21 cellular contexts compared by ENCODE assay signal in the genomic region with DNA sequence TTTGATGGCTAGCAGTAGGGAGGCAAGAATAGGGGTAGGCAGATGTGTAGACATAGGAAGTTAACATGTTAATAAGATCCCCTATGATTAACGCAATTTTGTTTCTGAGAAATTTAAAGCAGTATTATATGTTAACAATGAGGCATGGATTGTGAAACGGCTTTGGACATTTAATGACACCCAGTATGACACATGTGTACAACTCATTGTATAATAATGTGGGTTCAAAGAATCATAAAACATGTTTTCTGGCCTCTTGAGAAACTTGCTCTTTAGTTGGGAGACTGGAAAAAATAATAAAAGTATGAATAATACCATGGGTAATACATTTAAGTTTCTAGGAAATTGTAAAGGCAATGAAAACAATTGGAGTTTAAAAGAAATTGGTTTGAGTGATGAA.
"Had no signal": no experiment of that assay in that cellular context is flagged by ENCODE, and none has a peak within 500 bp of the region (broad histone marks: within the 10 kb centered on the region; RNA-seq: fewer than 3 reads in every experiment).

No MANE protein-coding gene starts in this region.

- H3K9me3 ChIP-seq: right lobe of liver, suprapubic skin, tibial nerve, uterus had no signal

- DNase-seq: activated CD4-positive, alpha-beta memory T cell treated with anti-CD3 and anti-CD28 coated beads, Interleukin-2, amount 10 ng/mL, durations not matched to agents 7 days and 5 days; activated CD4-positive, alpha-beta T cell treated with anti-CD3 and anti-CD28 coated beads for 48 hours; activated effector memory CD4-positive, alpha-beta T cell treated with Interleukin-2 at 50 U/mL for 16 hours; activated naive CD4-positive, alpha-beta T cell treated with anti-CD3 and anti-CD28 coated beads, Interleukin-2, amount 10 ng/mL, durations not matched to agents 7 days and 5 days; activated T-cell treated with anti-CD3 and anti-CD28 coated beads, Interleukin-2, amount 50 U/mL, for 72 hours; effector CD4-positive, alpha-beta T cell; left colon; mesendoderm; naive B cell; nucleus accumbens; right lobe of liver; small intestine; stimulated activated CD4-positive, alpha-beta T cell treated with anti-CD3 and anti-CD28 coated beads, Interleukin-2, amount 100 ng/mL, for 24 hours; stimulated activated naive CD8-positive, alpha-beta T cell treated with anti-CD3 and anti-CD28 coated beads, Interleukin-15, amount 100 ng/mL, for 72 hours; uterus had no signal

- H3K27me3 Mint-ChIP-seq: activated CD4-positive, alpha-beta memory T cell treated with anti-CD3 and anti-CD28 coated beads, Interleukin-2, amount 10 ng/mL, durations not matched to agents 7 days and 5 days; activated naive CD4-positive, alpha-beta T cell treated with anti-CD3 and anti-CD28 coated beads, Interleukin-2, amount 10 ng/mL, durations not matched to agents 7 days and 5 days; dendritic cell treated with granulocyte-macrophage colony-stimulating factor and Interleukin-4, amounts not matched to agents 40 ng/mL and 50 ng/mL, for 4 days; naive B cell; stimulated activated naive CD8-positive, alpha-beta T cell treated with anti-CD3 and anti-CD28 coated beads, Interleukin-15, amount 100 ng/mL, for 72 hours had no signal

- ATAC-seq: activated T-cell treated with anti-CD3 and anti-CD28 coated beads, Interleukin-2, amount 50 U/mL, for 72 hours; left colon; right lobe of liver; stimulated activated effector memory CD8-positive, alpha-beta T cell treated with anti-CD3 and anti-CD28 coated beads, Interleukin-12 subunit alpha, Interleukin-12 subunit beta, amount 100 ng/mL, for 72 hours; stimulated activated naive CD8-positive, alpha-beta T cell treated with anti-CD3 and anti-CD28 coated beads, Interleukin-15, amount 100 ng/mL, for 72 hours had no signal

- H3K36me3 ChIP-seq: right lobe of liver, suprapubic skin, tibial nerve, uterus had no signal

- H3K4me1 Mint-ChIP-seq: activated CD4-positive, alpha-beta memory T cell treated with anti-CD3 and anti-CD28 coated beads, Interleukin-2, amount 10 ng/mL, durations not matched to agents 7 days and 5 days; activated naive CD4-positive, alpha-beta T cell treated with anti-CD3 and anti-CD28 coated beads, Interleukin-2, amount 10 ng/mL, durations not matched to agents 7 days and 5 days; naive B cell; stimulated activated effector memory CD8-positive, alpha-beta T cell treated with anti-CD3 and anti-CD28 coated beads, Interleukin-12 subunit alpha, Interleukin-12 subunit beta, amount 100 ng/mL, for 72 hours; stimulated activated naive CD8-positive, alpha-beta T cell treated with anti-CD3 and anti-CD28 coated beads, Interleukin-15, amount 100 ng/mL, for 72 hours had no signal

- H3K27ac ChIP-seq: right lobe of liver, suprapubic skin, tibial nerve, uterus had no signal

- H3K4me3 ChIP-seq: right lobe of liver, suprapubic skin, tibial nerve, uterus had no signal

- H3K27ac Mint-ChIP-seq: activated CD4-positive, alpha-beta memory T cell treated with anti-CD3 and anti-CD28 coated beads, Interleukin-2, amount 10 ng/mL, durations not matched to agents 7 days and 5 days; activated naive CD4-positive, alpha-beta T cell treated with anti-CD3 and anti-CD28 coated beads, Interleukin-2, amount 10 ng/mL, durations not matched to agents 7 days and 5 days; activated T-cell treated with anti-CD3 and anti-CD28 coated beads, Interleukin-2, amount 50 U/mL, for 72 hours; dendritic cell treated with granulocyte-macrophage colony-stimulating factor and Interleukin-4, amounts not matched to agents 40 ng/mL and 50 ng/mL, for 4 days; naive B cell; stimulated activated effector memory CD8-positive, alpha-beta T cell treated with anti-CD3 and anti-CD28 coated beads, Interleukin-12 subunit alpha, Interleukin-12 subunit beta, amount 100 ng/mL, for 72 hours; stimulated activated naive CD8-positive, alpha-beta T cell treated with anti-CD3 and anti-CD28 coated beads, Interleukin-15, amount 100 ng/mL, for 72 hours had no signal

- H3K4me3 Mint-ChIP-seq: activated CD4-positive, alpha-beta memory T cell treated with anti-CD3 and anti-CD28 coated beads, Interleukin-2, amount 10 ng/mL, durations not matched to agents 7 days and 5 days; activated naive CD4-positive, alpha-beta T cell treated with anti-CD3 and anti-CD28 coated beads, Interleukin-2, amount 10 ng/mL, durations not matched to agents 7 days and 5 days; activated T-cell treated with anti-CD3 and anti-CD28 coated beads, Interleukin-2, amount 50 U/mL, for 72 hours; dendritic cell treated with granulocyte-macrophage colony-stimulating factor and Interleukin-4, amounts not matched to agents 40 ng/mL and 50 ng/mL, for 4 days; naive B cell; stimulated activated effector memory CD8-positive, alpha-beta T cell treated with anti-CD3 and anti-CD28 coated beads, Interleukin-12 subunit alpha, Interleukin-12 subunit beta, amount 100 ng/mL, for 72 hours; stimulated activated naive CD8-positive, alpha-beta T cell treated with anti-CD3 and anti-CD28 coated beads, Interleukin-15, amount 100 ng/mL, for 72 hours had no signal

- H3K36me3 Mint-ChIP-seq: activated naive CD4-positive, alpha-beta T cell treated with anti-CD3 and anti-CD28 coated beads, Interleukin-2, amount 10 ng/mL, durations not matched to agents 7 days and 5 days; naive B cell; stimulated activated effector memory CD8-positive, alpha-beta T cell treated with anti-CD3 and anti-CD28 coated beads, Interleukin-12 subunit alpha, Interleukin-12 subunit beta, amount 100 ng/mL, for 72 hours had no signal

- FAIRE-seq: endometrium, keratinocyte, small intestine had no signal

- H3K4me1 ChIP-seq: right lobe of liver, suprapubic skin, tibial nerve, uterus had no signal

- H3K27me3 ChIP-seq: right lobe of liver, suprapubic skin, tibial nerve, uterus had no signal
